In genomic region chr5:147966829-147967228, GRCh38 we compare ENCODE assay signal across 32 cellular contexts.
"Had no signal": no experiment of that assay in that cellular context is flagged by ENCODE, and none has a peak within 500 bp of the region (broad histone marks: within the 10 kb centered on the region; RNA-seq: fewer than 3 reads in every experiment).

No MANE protein-coding gene starts in this region.

- H3K36me3 Mint-ChIP-seq: activated CD4-positive, alpha-beta memory T cell treated with anti-CD3 and anti-CD28 coated beads for 36 hours; natural killer cell treated with Interleukin-12 subunit alpha and Interleukin-12 subunit beta and Interleukin-15 and Interleukin-18, amount 100 ng/mL, for 72 hours; stimulated activated effector memory CD8-positive, alpha-beta T cell treated with anti-CD3 and anti-CD28 coated beads, Interleukin-12 subunit alpha, Interleukin-12 subunit beta, amount 100 ng/mL, for 72 hours had no signal

- ATAC-seq: mucosa of descending colon; natural killer cell treated with Interleukin-12 subunit alpha and Interleukin-12 subunit beta and Interleukin-15 and Interleukin-18, amount 100 ng/mL, for 72 hours; sciatic nerve; stimulated activated effector memory CD8-positive, alpha-beta T cell treated with anti-CD3 and anti-CD28 coated beads, Interleukin-12 subunit alpha, Interleukin-12 subunit beta, amount 100 ng/mL, for 72 hours had no signal

- DNase-seq: activated CD4-positive, alpha-beta memory T cell treated with anti-CD3 and anti-CD28 coated beads for 36 hours; activated CD4-positive, alpha-beta T cell treated with anti-CD3 and anti-CD28 coated beads, Interleukin-2, amount 10 ng/mL, durations not matched to agents 24 days and 14 days; activated CD4-positive, CD25-positive, alpha-beta regulatory T cell treated with anti-CD3 and anti-CD28 coated beads, Interleukin-2, amount 50 U/mL, for 72 hours; activated CD8-positive, alpha-beta memory T cell treated with anti-CD3 and anti-CD28 coated beads, Interleukin-2, amount 50 U/mL, for 4 hours; activated gamma-delta T cell treated with Interleukin-2 at 50 U/mL for 16 hours; activated naive CD4-positive, alpha-beta T cell treated with anti-CD3 and anti-CD28 coated beads, Interleukin-2, amount 50 U/mL, for 16 hours; activated T-cell treated with anti-CD3 and anti-CD28 coated beads, Interleukin-2, amount 50 U/mL, for 1 hour; effector CD4-positive, alpha-beta T cell; esophagus squamous epithelium; left ventricle myocardium inferior; mesendoderm; mucosa of descending colon; stimulated activated CD4-positive, alpha-beta T cell treated with anti-CD3 and anti-CD28 coated beads, Interleukin-4, amount 100 ng/mL, for 24 hours; substantia nigra; T-helper 2 cell; upper lobe of left lung had no signal

- H3K4me3 Mint-ChIP-seq: activated CD4-positive, alpha-beta memory T cell treated with anti-CD3 and anti-CD28 coated beads for 36 hours; activated CD4-positive, alpha-beta T cell treated with anti-CD3 and anti-CD28 coated beads, Interleukin-2, amount 10 ng/mL, durations not matched to agents 24 days and 14 days; activated T-helper 1 cell treated with anti-CD3 and anti-CD28 coated beads, Interleukin-12 subunit alpha, Interleukin-12 subunit beta, Interleukin-2, Interleukin-4 antibody, amounts not matched to agents 30 ng/mL and 10 ng/mL and 1 ng/mL, durations not matched to agents 14 hours and 24 hours and 36 hours; central memory CD8-positive, alpha-beta T cell; dendritic cell treated with granulocyte-macrophage colony-stimulating factor and Interleukin-4, amounts not matched to agents 40 ng/mL and 50 ng/mL, for 4 days; natural killer cell treated with Interleukin-12 subunit alpha and Interleukin-12 subunit beta and Interleukin-15 and Interleukin-18, amount 100 ng/mL, for 72 hours; stimulated activated effector memory CD8-positive, alpha-beta T cell treated with anti-CD3 and anti-CD28 coated beads, Interleukin-12 subunit alpha, Interleukin-12 subunit beta, amount 100 ng/mL, for 72 hours; stimulated activated naive CD8-positive, alpha-beta T cell treated with anti-CD3 and anti-CD28 coated beads, Interleukin-15, Interleukin-2, amounts not matched to agents 100 ng/mL and 50 ng/mL, for 24 hours had no signal

- H3K9me3 ChIP-seq: esophagus squamous epithelium, left ventricle myocardium inferior, mucosa of descending colon, neutrophil, upper lobe of left lung, vagina had no signal

- H3K9me3 Mint-ChIP-seq: activated CD4-positive, alpha-beta memory T cell treated with anti-CD3 and anti-CD28 coated beads for 36 hours; activated CD4-positive, alpha-beta T cell treated with anti-CD3 and anti-CD28 coated beads, Interleukin-2, amount 10 ng/mL, durations not matched to agents 24 days and 14 days; activated T-helper 1 cell treated with anti-CD3 and anti-CD28 coated beads, Interleukin-12 subunit alpha, Interleukin-12 subunit beta, Interleukin-2, Interleukin-4 antibody, amounts not matched to agents 30 ng/mL and 10 ng/mL and 1 ng/mL, durations not matched to agents 14 hours and 24 hours and 36 hours; central memory CD8-positive, alpha-beta T cell; dendritic cell treated with granulocyte-macrophage colony-stimulating factor and Interleukin-4, amounts not matched to agents 40 ng/mL and 50 ng/mL, for 4 days; natural killer cell treated with Interleukin-12 subunit alpha and Interleukin-12 subunit beta and Interleukin-15 and Interleukin-18, amount 100 ng/mL, for 72 hours; stimulated activated effector memory CD8-positive, alpha-beta T cell treated with anti-CD3 and anti-CD28 coated beads, Interleukin-12 subunit alpha, Interleukin-12 subunit beta, amount 100 ng/mL, for 72 hours; stimulated activated naive CD8-positive, alpha-beta T cell treated with anti-CD3 and anti-CD28 coated beads, Interleukin-15, Interleukin-2, amounts not matched to agents 100 ng/mL and 50 ng/mL, for 24 hours had no signal

- H3K4me3 ChIP-seq: esophagus squamous epithelium, left ventricle myocardium inferior, lung, mucosa of descending colon, skin epidermis, upper lobe of left lung, vagina had no signal

- H3K36me3 ChIP-seq: esophagus squamous epithelium, left ventricle myocardium inferior, neutrophil, upper lobe of left lung, vagina had no signal

- H3K27me3 Mint-ChIP-seq: activated CD4-positive, alpha-beta memory T cell treated with anti-CD3 and anti-CD28 coated beads for 36 hours; activated CD4-positive, alpha-beta T cell treated with anti-CD3 and anti-CD28 coated beads, Interleukin-2, amount 10 ng/mL, durations not matched to agents 24 days and 14 days; dendritic cell treated with granulocyte-macrophage colony-stimulating factor and Interleukin-4, amounts not matched to agents 40 ng/mL and 50 ng/mL, for 4 days; progenitor cell of endocrine pancreas had no signal

- H3K27me3 ChIP-seq: esophagus squamous epithelium, neutrophil, upper lobe of left lung, vagina had no signal

- FAIRE-seq: bronchial epithelial cell, frontal cortex, islet of Langerhans had no signal

- H3K27ac ChIP-seq: epithelial cell of prostate, esophagus squamous epithelium, left ventricle myocardium inferior, neutrophil, vagina had no signal

- H3K27ac Mint-ChIP-seq: activated CD4-positive, alpha-beta memory T cell treated with anti-CD3 and anti-CD28 coated beads for 36 hours; activated CD4-positive, alpha-beta T cell treated with anti-CD3 and anti-CD28 coated beads, Interleukin-2, amount 10 ng/mL, durations not matched to agents 24 days and 14 days; activated T-helper 1 cell treated with anti-CD3 and anti-CD28 coated beads, Interleukin-12 subunit alpha, Interleukin-12 subunit beta, Interleukin-2, Interleukin-4 antibody, amounts not matched to agents 30 ng/mL and 10 ng/mL and 1 ng/mL, durations not matched to agents 14 hours and 24 hours and 36 hours; dendritic cell treated with granulocyte-macrophage colony-stimulating factor and Interleukin-4, amounts not matched to agents 40 ng/mL and 50 ng/mL, for 4 days; natural killer cell treated with Interleukin-12 subunit alpha and Interleukin-12 subunit beta and Interleukin-15 and Interleukin-18, amount 100 ng/mL, for 72 hours; progenitor cell of endocrine pancreas; stimulated activated effector memory CD8-positive, alpha-beta T cell treated with anti-CD3 and anti-CD28 coated beads, Interleukin-12 subunit alpha, Interleukin-12 subunit beta, amount 100 ng/mL, for 72 hours; stimulated activated naive CD8-positive, alpha-beta T cell treated with anti-CD3 and anti-CD28 coated beads, Interleukin-15, Interleukin-2, amounts not matched to agents 100 ng/mL and 50 ng/mL, for 24 hours had no signal

- H3K4me1 Mint-ChIP-seq: activated CD4-positive, alpha-beta T cell treated with anti-CD3 and anti-CD28 coated beads, Interleukin-2, amount 10 ng/mL, durations not matched to agents 24 days and 14 days; central memory CD8-positive, alpha-beta T cell; stimulated activated effector memory CD8-positive, alpha-beta T cell treated with anti-CD3 and anti-CD28 coated beads, Interleukin-12 subunit alpha, Interleukin-12 subunit beta, amount 100 ng/mL, for 72 hours had no signal
